28 cellular contexts compared by ENCODE assay signal in the genomic region with DNA sequence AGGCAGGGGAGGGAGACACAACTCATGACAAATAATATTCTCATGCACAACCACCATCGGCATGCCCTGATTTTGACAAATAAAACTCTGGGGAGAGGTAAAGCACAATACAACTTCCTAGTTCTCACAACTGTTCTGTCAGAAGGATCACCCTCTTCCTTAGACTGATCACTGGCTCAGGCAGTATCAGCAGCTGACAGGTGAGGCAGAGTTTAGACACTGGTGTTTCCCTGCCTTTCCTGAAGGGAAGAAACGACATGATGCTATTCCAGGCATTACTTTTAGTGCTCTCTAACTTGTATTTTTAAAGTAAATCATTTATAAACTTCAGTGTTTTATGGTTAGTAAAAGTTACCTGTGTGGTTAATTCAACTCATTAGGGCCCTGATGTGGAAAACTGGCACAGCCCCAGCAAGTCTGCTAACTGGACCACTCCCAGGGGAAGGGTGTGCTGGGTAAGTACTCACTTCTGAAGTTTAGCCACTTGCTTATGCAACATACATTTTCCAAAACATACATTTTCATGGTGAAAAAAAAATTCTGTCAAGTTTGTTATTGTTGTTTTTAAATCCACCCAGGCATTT.
DNase-seq lines count a peak whose midpoint lies in the region; ATAC-seq, FAIRE-seq and TF ChIP-seq lines count a peak whose summit lies in the region.
"Had no signal": no experiment of that assay in that cellular context is flagged by ENCODE, and none has a peak within 500 bp of the region (broad histone marks: within the 10 kb centered on the region; RNA-seq: fewer than 3 reads in every experiment).

No MANE protein-coding gene starts in this region.

- no peak overlapping the region for H4K8ac ChIP-seq in H9 (replicated peaks; ENCODE audit: insufficient read length, low read depth, low read length)

- H3K27me3 ChIP-seq in H9 (ENCODE audit: insufficient read depth, low read length) (no peaks in the 10 kb centered on the region), keratinocyte (ENCODE audit: control insufficient read depth, extremely low read depth, insufficient read depth, low read length) (no peaks in the 10 kb centered on the region), small intestine (ENCODE audit: control insufficient read depth in 2 of 2, insufficient read depth in 2 of 2, low read length in 2 of 2) (no peaks in the 10 kb centered on the region), PC-9 (ENCODE audit: insufficient read depth, low read depth) (no peaks in the 10 kb centered on the region)
- H3K27me3 ChIP-seq: MG63, neutrophil, SJSA1 had no signal

- peaks cover 3% of the 10 kb centered on the region; the same call in 1 of the 2 replicates for H3K4me1 ChIP-seq in H9 (ENCODE audit: insufficient read depth, low read length)
- H3K4me1 ChIP-seq in keratinocyte (ENCODE audit: control insufficient read depth, extremely low read depth, insufficient read depth, low read length), result peaks cover 22% of the 10 kb centered on the region
- H3K4me1 ChIP-seq in small intestine (ENCODE audit: control insufficient read depth in 2 of 2, insufficient read depth in 1 of 2, low read depth in 1 of 2, low read length in 1 of 2), result no peaks in the 10 kb centered on the region
- peaks cover 14% of the 10 kb centered on the region; the same call in 1 of the 2 replicates for H3K4me1 ChIP-seq in PC-9 (replicated peaks; ENCODE audit: insufficient read depth)
- H3K4me1 ChIP-seq: SJSA1 had no signal

- no peak overlapping the region for H4K5ac ChIP-seq in H9 (ENCODE audit: insufficient read length, low read depth, low read length)

- no peak overlapping the region for H2BK20ac ChIP-seq in H9 (ENCODE audit: low read depth, low read length, poor library complexity, severe bottlenecking)

- no peaks in the 10 kb centered on the region for H3K9me2 ChIP-seq in PC-9 (ENCODE audit: insufficient read depth)

- no peak overlapping the region for H3K18ac ChIP-seq in H9 (ENCODE audit: insufficient read length, low read depth, low read length)

- no peak overlapping the region for H3K4ac ChIP-seq in H9 (ENCODE audit: low read depth, low read length)

- H3K9me3 Mint-ChIP-seq in H9, result peaks cover 15 to 21% of the 10 kb centered on the region in 2 experiments
- H3K9me3 Mint-ChIP-seq in activated CD4-positive, alpha-beta memory T cell treated with anti-CD3 and anti-CD28 coated beads, Interleukin-2, amount 10 ng/mL, durations not matched to agents 7 days and 5 days, result peaks cover 12% of the 10 kb centered on the region

- no peak overlapping the region for H3K56ac ChIP-seq in H9 (ENCODE audit: insufficient read length, low read depth, low read length)

- no peaks in the 10 kb centered on the region for H3K27me3 Mint-ChIP-seq in H9 (ENCODE audit: low read depth)
- no peaks in the 10 kb centered on the region for H3K27me3 Mint-ChIP-seq in T-helper 17 cell
- H3K27me3 Mint-ChIP-seq in activated CD4-positive, alpha-beta memory T cell treated with anti-CD3 and anti-CD28 coated beads, Interleukin-2, amount 10 ng/mL, durations not matched to agents 7 days and 5 days, result no peaks in the 10 kb centered on the region
- H3K27me3 Mint-ChIP-seq: activated CD4-positive, alpha-beta memory T cell treated with anti-CD3 and anti-CD28 coated beads for 36 hours; stimulated activated naive CD8-positive, alpha-beta T cell treated with anti-CD3 and anti-CD28 coated beads, Interleukin-15, amount 100 ng/mL, for 72 hours had no signal

- H2BK120ac ChIP-seq in H9 (ENCODE audit: low read depth, low read length, poor library complexity, severe bottlenecking), result no peak overlapping the region

- no peaks in the 10 kb centered on the region for H3K23me2 ChIP-seq in H9 (ENCODE audit: insufficient read length, low read depth, low read length, poor library complexity, severe bottlenecking)

- peaks cover 0 to 16% (median 0%) of the 10 kb centered on the region in 3 experiments; a peak in 3 of 7 replicates for H3K36me3 Mint-ChIP-seq in H9 (ENCODE audit: insufficient read depth in 1 of 3, low read depth in 3 of 3)
- peaks cover 4% of the 10 kb centered on the region for H3K36me3 Mint-ChIP-seq in T-helper 17 cell (ENCODE audit: low read depth)
- peaks cover 25% of the 10 kb centered on the region for H3K36me3 Mint-ChIP-seq in activated CD4-positive, alpha-beta memory T cell treated with anti-CD3 and anti-CD28 coated beads, Interleukin-2, amount 10 ng/mL, durations not matched to agents 7 days and 5 days (ENCODE audit: low read depth)

- no peak overlapping the region for H3K9ac ChIP-seq in H9 (ENCODE audit: extremely low read depth, insufficient read length, low read length)
- H3K9ac ChIP-seq in keratinocyte (ENCODE audit: control insufficient read depth, extremely low read depth, insufficient read depth, low read length), result no peak overlapping the region

- TF ChIP-seq CTCF in H9 (conservative IDR thresholded peaks at IDR 0.05) (no peak), keratinocyte (optimal IDR thresholded peaks at IDR 0.05 in 1 of 3, IDR thresholded peaks at IDR 0.05 in 1 of 3, conservative IDR thresholded peaks at IDR 0.05 in 1 of 3; ENCODE audit: extremely low read depth in 1 of 3, insufficient read depth in 2 of 3, low read length in 3 of 3) (no peak), PC-9 (conservative IDR thresholded peaks at IDR 0.05) (no peak), GM10248 (IDR thresholded peaks at IDR 0.05; ENCODE audit: control extremely low read depth, extremely low read depth, low read depth, missing control alignments) (no peak)

- ATAC-seq in T-helper 17 cell, result no peak
- ATAC-seq: left ventricle myocardium superior; stimulated activated naive CD8-positive, alpha-beta T cell treated with anti-CD3 and anti-CD28 coated beads, Interleukin-15, amount 100 ng/mL, for 72 hours had no signal

- H2BK15ac ChIP-seq in H9 (ENCODE audit: low read depth, low read length), result no peak overlapping the region

- H3K4me3 ChIP-seq in keratinocyte (ENCODE audit: control insufficient read depth in 2 of 3, extremely low read depth in 1 of 3, insufficient read depth in 2 of 3, low read depth in 1 of 3, low read length in 3 of 3), result no peak overlapping the region
- no peak overlapping the region for H3K4me3 ChIP-seq in small intestine (ENCODE audit: low read depth in 1 of 2, low read length in 2 of 2)
- H3K4me3 ChIP-seq in PC-9, result no peak overlapping the region
- H3K4me3 ChIP-seq: MG63, SJSA1 had no signal

- no peak overlapping the region for H3K27ac ChIP-seq in H9 (ENCODE audit: insufficient read length, low read depth, low read length)
- no peak overlapping the region for H3K27ac ChIP-seq in keratinocyte (ENCODE audit: control insufficient read depth, insufficient read depth, low read length)
- H3K27ac ChIP-seq in small intestine (ENCODE audit: low read depth in 1 of 2, low read length in 1 of 2), result no peak overlapping the region
- H3K27ac ChIP-seq in PC-9, result no peak overlapping the region
- H3K27ac ChIP-seq: neutrophil, SJSA1, WERI-Rb-1 had no signal

- no peak overlapping the region for H2BK12ac ChIP-seq in H9 (ENCODE audit: insufficient read length, low read depth, low read length)

- H3T11ph ChIP-seq in H9 (ENCODE audit: low read length), result no peak overlapping the region

- H3K9me3 ChIP-seq in H9 (ENCODE audit: control insufficient read depth, low read depth, low read length) (no peaks in the 10 kb centered on the region), T-helper 17 cell (ENCODE audit: control insufficient read depth, low read length, poor library complexity, severe bottlenecking) (peaks cover 6% of the 10 kb centered on the region), keratinocyte (ENCODE audit: control insufficient read depth, low read depth, low read length) (peaks cover 1% of the 10 kb centered on the region), small intestine (ENCODE audit: control insufficient read depth, low read depth) (no peaks in the 10 kb centered on the region), PC-9 (ENCODE audit: insufficient read depth, low read depth) (peaks cover 5% of the 10 kb centered on the region)
- H3K9me3 ChIP-seq: MG63, neutrophil, SJSA1 had no signal

- no peak overlapping the region for H3K23ac ChIP-seq in H9 (ENCODE audit: insufficient read length, low read depth, low read length)

- BruUV-seq in PC-9 (replicated peaks; lab: Mats Ljungman, UMichigan), result no TSS peak

- no peaks in the 10 kb centered on the region for H3K79me1 ChIP-seq in H9 (ENCODE audit: insufficient read depth, low read depth, low read length, poor library complexity, severe bottlenecking)

- FAIRE-seq in keratinocyte (lab: Jason Lieb, UNC) (peak; percentile 83), small intestine (lab: Jason Lieb, UNC) (no peak)

- intact Hi-C loops in PC-9 (cut with micrococcal nuclease; ENCODE audit: unreplicated experiment), result no loop called here

- H3K14ac ChIP-seq in H9 (ENCODE audit: insufficient read depth, low read length), result no peak overlapping the region

- H3K79me2 ChIP-seq in H9 (ENCODE audit: insufficient read depth, low read length) (no peaks in the 10 kb centered on the region), keratinocyte (ENCODE audit: control insufficient read depth, insufficient read depth, low read length) (no peaks in the 10 kb centered on the region), PC-9 (ENCODE audit: low read depth) (no peaks in the 10 kb centered on the region)

- no peak overlapping the region for H4K91ac ChIP-seq in H9 (ENCODE audit: insufficient read length, low read depth, low read length)

- CTCF ChIA-PET in activated CD4-positive, alpha-beta memory T cell treated with anti-CD3 and anti-CD28 coated beads, Interleukin-2, amount 10 ng/mL, durations not matched to agents 7 days and 5 days (lab: Charles Lee), result no interaction called here
- CTCF ChIA-PET in PC-9 (lab: Charles Lee) (no interaction called here), GM10248 (lab: Yijun Ruan, JAX) (interaction anchor here (1.3 kb wide), 1 partner anchor 17 kb away, joined by 3 read pairs; no protein-coding TSS in a partner anchor)

- H3K4me2 ChIP-seq in H9 (ENCODE audit: insufficient read depth, insufficient read length, low read length) (no peak overlapping the region), keratinocyte (ENCODE audit: control insufficient read depth, extremely low read depth, insufficient read depth, low read depth, low read length) (no peak overlapping the region), PC-9 (no peak overlapping the region)

- H3K9me1 ChIP-seq in keratinocyte (ENCODE audit: control insufficient read depth, extremely low read depth, insufficient read depth, low read length), result no peaks in the 10 kb centered on the region

- POLR2A ChIA-PET in activated CD4-positive, alpha-beta memory T cell treated with anti-CD3 and anti-CD28 coated beads, Interleukin-2, amount 10 ng/mL, durations not matched to agents 7 days and 5 days (lab: Charles Lee), result interaction anchor here (1.5 kb wide), 1 partner anchor 33 kb away, joined by 3 read pairs; no protein-coding TSS in a partner anchor
- POLR2A ChIA-PET in PC-9 (lab: Charles Lee; ENCODE audit: unreplicated experiment), result no interaction called here
- POLR2A ChIA-PET in GM10248 (lab: Yijun Ruan, JAX), result no interaction called here

- no peak overlapping the region for H3K4me3 Mint-ChIP-seq in H9
- H3K4me3 Mint-ChIP-seq in T-helper 17 cell, result no peak overlapping the region
- H3K4me3 Mint-ChIP-seq in activated CD4-positive, alpha-beta memory T cell treated with anti-CD3 and anti-CD28 coated beads, Interleukin-2, amount 10 ng/mL, durations not matched to agents 7 days and 5 days, result no peak overlapping the region
- H3K4me3 Mint-ChIP-seq: activated CD4-positive, alpha-beta memory T cell treated with anti-CD3 and anti-CD28 coated beads for 36 hours; HFFc6; stimulated activated naive CD8-positive, alpha-beta T cell treated with anti-CD3 and anti-CD28 coated beads, Interleukin-15, amount 100 ng/mL, for 72 hours had no signal

- H3K36me3 ChIP-seq in keratinocyte (ENCODE audit: control insufficient read depth in 2 of 2, extremely low read depth in 1 of 2, insufficient read depth in 2 of 2, low read length in 2 of 2) (no peaks in the 10 kb centered on the region), small intestine (ENCODE audit: control insufficient read depth in 2 of 2, insufficient read depth in 2 of 2, low read length in 2 of 2) (peaks cover 0 to 5% of the 10 kb centered on the region in 2 donors), PC-9 (ENCODE audit: low read depth) (no peaks in the 10 kb centered on the region)
- H3K36me3 ChIP-seq: MG63, neutrophil, SJSA1, WERI-Rb-1 had no signal

- H3K4me1 Mint-ChIP-seq in H9 (peaks cover 23 to 31% of the 10 kb centered on the region in 2 experiments), T-helper 17 cell (peaks cover 19% of the 10 kb centered on the region)
- peaks cover 12% of the 10 kb centered on the region for H3K4me1 Mint-ChIP-seq in activated CD4-positive, alpha-beta memory T cell treated with anti-CD3 and anti-CD28 coated beads, Interleukin-2, amount 10 ng/mL, durations not matched to agents 7 days and 5 days

- H3K27ac Mint-ChIP-seq in H9 (peak overlapping the region in 2 of 3 experiments; percentile 18 to 63; a peak in 3 of 7 replicates), T-helper 17 cell (peak overlapping the region; percentile 51)
- H3K27ac Mint-ChIP-seq in activated CD4-positive, alpha-beta memory T cell treated with anti-CD3 and anti-CD28 coated beads, Interleukin-2, amount 10 ng/mL, durations not matched to agents 7 days and 5 days, result no peak overlapping the region
- H3K27ac Mint-ChIP-seq: activated CD4-positive, alpha-beta memory T cell treated with anti-CD3 and anti-CD28 coated beads for 36 hours; HFFc6 had no signal

- dilution Hi-C loops in keratinocyte (cut with MboI; ENCODE audit: extremely low pct_ligation_motif_present, low sequenced_read_pairs), result no loop called here

- no CpG with 5 or more reads among the region's 2 CpGs for WGBS in H9 (ENCODE audit: extremely low coverage, insufficient read length, low lambda C conversion rate)
- WGBS in small intestine, 3 donors, result 22 to 48% (median 32%) methylated on average over 2 of the region's 2 CpGs

- DNase-seq in H9, result no peak
- DNase-seq in T-helper 17 cell, result no peak
- no peak for DNase-seq in keratinocyte (ENCODE audit: low read depth, low spot score)
- DNase-seq in small intestine, result peak; percentile 18
- no peak for DNase-seq in activated CD4-positive, alpha-beta memory T cell treated with anti-CD3 and anti-CD28 coated beads, Interleukin-2, amount 10 ng/mL, durations not matched to agents 7 days and 5 days
- DNase-seq in activated CD8-positive, alpha-beta memory T cell treated with anti-CD3 and anti-CD28 coated beads, Interleukin-2, amount 50 U/mL, for 4 hours, result no peak
- no peak for DNase-seq in PC-9
- no peak for DNase-seq in GM10248 (ENCODE audit: extremely low spot score)
- DNase-seq: activated CD4-positive, alpha-beta memory T cell treated with anti-CD3 and anti-CD28 coated beads for 36 hours; activated naive CD4-positive, alpha-beta T cell treated with Interleukin-2 at 50 U/mL for 16 hours; activated T-cell treated with anti-CD3 and anti-CD28 coated beads, Interleukin-2, amount 50 U/mL, for 1 hour; AML-193; amygdala; COR-L47; effector memory CD4-positive, alpha-beta T cell; head of caudate nucleus; HFFc6; left ventricle myocardium superior; MG63; NCI-H1417 treated with DMSO at 0.1 percent for 48 hours; NCI-H2171 treated with DMSO at 0.1 percent for 48 hours; NCI-H748 treated with DMSO at 0.1 percent for 48 hours; stimulated activated CD4-positive, alpha-beta T cell treated with anti-CD3 and anti-CD28 coated beads, Interleukin-4, amount 100 ng/mL, for 24 hours; stimulated activated naive CD8-positive, alpha-beta T cell treated with anti-CD3 and anti-CD28 coated beads, Interleukin-15, amount 100 ng/mL, for 72 hours; T-helper 2 cell; WERI-Rb-1 had no signal

- H2AK5ac ChIP-seq in H9 (ENCODE audit: insufficient read length, low read length), result no peak overlapping the region

- H3F3A ChIP-seq in PC-9 (ENCODE audit: insufficient read depth, low read depth), result peaks cover 5% of the 10 kb centered on the region; the same call in 1 of the 2 replicates

- H2AFZ ChIP-seq in H9 (ENCODE audit: low read length) (no peak overlapping the region), keratinocyte (ENCODE audit: control insufficient read depth, low read length) (no peak overlapping the region), PC-9 (no peak overlapping the region)

- H2BK5ac ChIP-seq in H9 (ENCODE audit: insufficient read length, low read length), result no peak overlapping the region

- H4K20me1 ChIP-seq in H9 (ENCODE audit: control insufficient read depth, insufficient read depth, insufficient read length) (no peaks in the 10 kb centered on the region), keratinocyte (ENCODE audit: control insufficient read depth, extremely low read depth, insufficient read depth, low read length) (no peaks in the 10 kb centered on the region), PC-9 (ENCODE audit: insufficient read depth) (no peaks in the 10 kb centered on the region)
